In genomic region chr4:120922390-120923200, GRCh38 we compare ENCODE assay signal across 1 cellular context.
A peak's percentile ranks its signal among the peaks of the same experiment; 100 is the strongest.
TF ChIP-seq lines count a peak whose summit lies in the region.

Gene PRDM5, minus strand, starts transcription at chr4:120922726. Its CDS starts 118 bp downstream, at chr4:120922608.

TF ChIP-seq in H1, 55 proteins besides CTCF, POLR2A, EP300 and RAD21:
- no peak for TF ChIP-seq GABPA (IDR thresholded peaks at IDR 0.05; ENCODE audit: borderline replicate concordance, insufficient read depth, low read length)
- TF ChIP-seq SP1 (IDR thresholded peaks at IDR 0.05; ENCODE audit: low read depth, low read length): no peak
- no peak for TF ChIP-seq FOSL1 (IDR thresholded peaks at IDR 0.05; ENCODE audit: insufficient read depth, low read depth, low read length)
- TF ChIP-seq TCF12 (IDR thresholded peaks at IDR 0.05; ENCODE audit: low read depth, low read length): no peak
- peak; percentile 64; the same call in 1 of the 2 replicates for TF ChIP-seq MAX (IDR thresholded peaks at IDR 0.05)
- no peak for TF ChIP-seq RNF2 (IDR thresholded peaks at IDR 0.05; ENCODE audit: borderline replicate concordance, low read depth, low read length, missing control alignments, poor library complexity, severe bottlenecking)
- no peak for TF ChIP-seq SP2 (IDR thresholded peaks at IDR 0.05; ENCODE audit: low read length)
- no peak; the same call in 1 of the 2 replicates for TF ChIP-seq CHD2 (IDR thresholded peaks at IDR 0.05; ENCODE audit: low read length)
- TF ChIP-seq CHD1 (IDR thresholded peaks at IDR 0.05; ENCODE audit: low read depth, low read length): no peak
- no peak for TF ChIP-seq SAP30 (IDR thresholded peaks at IDR 0.05; ENCODE audit: insufficient read depth, insufficient replicate concordance, low read length)
- no peak for TF ChIP-seq SIX5 (IDR thresholded peaks at IDR 0.05; ENCODE audit: low read depth, low read length)
- no peak for TF ChIP-seq SUZ12 (IDR thresholded peaks at IDR 0.05; ENCODE audit: low read length)
- no peak for TF ChIP-seq RFX5 (IDR thresholded peaks at IDR 0.05; ENCODE audit: borderline replicate concordance, low read depth, low read length)
- TF ChIP-seq RXRA (IDR thresholded peaks at IDR 0.05; ENCODE audit: insufficient read depth, low read depth, low read length): no peak
- TF ChIP-seq BACH1 (IDR thresholded peaks at IDR 0.05; ENCODE audit: low read length): no peak
- no peak for TF ChIP-seq CTBP2 (IDR thresholded peaks at IDR 0.05; ENCODE audit: borderline replicate concordance, insufficient read depth, insufficient read length, low read length)
- peak; percentile 15; the same call in 1 of the 2 replicates for TF ChIP-seq POLR2AphosphoS5 (IDR thresholded peaks at IDR 0.05; ENCODE audit: low read depth, low read length)
- TF ChIP-seq SIRT6 (IDR thresholded peaks at IDR 0.05; ENCODE audit: low read length): no peak
- TF ChIP-seq TEAD4 (IDR thresholded peaks at IDR 0.05; ENCODE audit: low read depth, low read length): no peak
- TF ChIP-seq SRF (IDR thresholded peaks at IDR 0.05; ENCODE audit: low read depth, low read length): no peak
- TF ChIP-seq TAF7 (optimal IDR thresholded peaks at IDR 0.05; ENCODE audit: borderline replicate concordance, low read depth, low read length): no peak
- TF ChIP-seq JUN (IDR thresholded peaks at IDR 0.05; ENCODE audit: low read depth, low read length): no peak
- peak; percentile 55 for TF ChIP-seq CHD7 (IDR thresholded peaks at IDR 0.05; ENCODE audit: insufficient replicate concordance, low read length)
- peak; percentile 78; the same call in 1 of the 2 replicates for TF ChIP-seq TBP (IDR thresholded peaks at IDR 0.05; ENCODE audit: low read depth, low read length)
- TF ChIP-seq POU5F1 (IDR thresholded peaks at IDR 0.05; ENCODE audit: low read depth, low read length): no peak
- TF ChIP-seq ATF3 (IDR thresholded peaks at IDR 0.05; ENCODE audit: insufficient read depth, low read depth, low read length): no peak
- 0 out of 2 replicates have a peak, but pooled peaks have one; percentile 32 for TF ChIP-seq JUND (IDR thresholded peaks at IDR 0.05; ENCODE audit: low read length)
- no peak for TF ChIP-seq CBX8 (IDR thresholded peaks at IDR 0.05; ENCODE audit: borderline replicate concordance, low read depth, low read length)
- TF ChIP-seq GTF2F1 (IDR thresholded peaks at IDR 0.05; ENCODE audit: borderline replicate concordance, low read depth, low read length): no peak
- peak; percentile 98; the same call in 1 of the 2 replicates for TF ChIP-seq RBBP5 (IDR thresholded peaks at IDR 0.05; ENCODE audit: borderline replicate concordance, low read depth, low read length)
- peak; percentile 87; the same call in 1 of the 2 replicates for TF ChIP-seq EGR1 (IDR thresholded peaks at IDR 0.05; ENCODE audit: borderline replicate concordance, low read depth, low read length)
- peak; percentile 88 for TF ChIP-seq E2F6 (IDR thresholded peaks at IDR 0.05)
- TF ChIP-seq SIN3A (conservative IDR thresholded peaks at IDR 0.05 in 1 of 2, IDR thresholded peaks at IDR 0.05 in 1 of 2; ENCODE audit: low read depth in 1 of 2, low read length in 2 of 2): peak in 1 of 2 experiments; percentile 71; a peak in 2 of 4 replicates
- peak; percentile 73 for TF ChIP-seq KDM4A (IDR thresholded peaks at IDR 0.05; ENCODE audit: low read depth, low read length, severe bottlenecking)
- TF ChIP-seq KDM1A (IDR thresholded peaks at IDR 0.05; ENCODE audit: borderline replicate concordance, low read length): peak; percentile 66; the same call in 1 of the 2 replicates
- TF ChIP-seq KDM5A (IDR thresholded peaks at IDR 0.05; ENCODE audit: low read length): no peak
- TF ChIP-seq BRCA1 (IDR thresholded peaks at IDR 0.05; ENCODE audit: low read depth, low read length): no peak
- no peak for TF ChIP-seq USF2 (IDR thresholded peaks at IDR 0.05; ENCODE audit: low read length)
- peak; percentile 36 for TF ChIP-seq NANOG (IDR thresholded peaks at IDR 0.05; ENCODE audit: insufficient read depth, low read depth, low read length, poor library complexity, severe bottlenecking)
- no peak for TF ChIP-seq SP4 (IDR thresholded peaks at IDR 0.05; ENCODE audit: low read length)
- TF ChIP-seq ZNF274 (IDR thresholded peaks at IDR 0.05; ENCODE audit: borderline replicate concordance, extremely low read depth, low read length): no peak
- peak; percentile 12; the same call in 1 of the 2 replicates for TF ChIP-seq PHF8 (conservative IDR thresholded peaks at IDR 0.05; ENCODE audit: low read depth, low read length)
- no peak for TF ChIP-seq MAFK (IDR thresholded peaks at IDR 0.05; ENCODE audit: low read depth, low read length)
- no peak for TF ChIP-seq YY1 (IDR thresholded peaks at IDR 0.05; ENCODE audit: low read depth, low read length)
- no peak for TF ChIP-seq BCL11A (IDR thresholded peaks at IDR 0.05; ENCODE audit: low read depth in 2 of 2, low read length in 2 of 2)
- TF ChIP-seq NRF1 (IDR thresholded peaks at IDR 0.05; ENCODE audit: low read depth, low read length): no peak
- TF ChIP-seq HDAC6 (IDR thresholded peaks at IDR 0.05; ENCODE audit: low read depth, low read length): no peak
- no peak for TF ChIP-seq EZH2 (IDR thresholded peaks at IDR 0.05; ENCODE audit: low read depth, low read length, severe bottlenecking)
- no peak for TF ChIP-seq HDAC2 (IDR thresholded peaks at IDR 0.05; ENCODE audit: borderline replicate concordance in 1 of 2, low read depth in 2 of 2, low read length in 2 of 2)
- TF ChIP-seq CEBPB (IDR thresholded peaks at IDR 0.05; ENCODE audit: low read depth, low read length): no peak
- no peak; the same call in 1 of the 2 replicates for TF ChIP-seq ATF2 (IDR thresholded peaks at IDR 0.05; ENCODE audit: low read length)
- peak; percentile 83 for TF ChIP-seq TAF1 (IDR thresholded peaks at IDR 0.05; ENCODE audit: low read depth, low read length)
- peak; percentile 63 for TF ChIP-seq ASH2L (IDR thresholded peaks at IDR 0.05; ENCODE audit: low read length)
- no peak for TF ChIP-seq CREB1 (IDR thresholded peaks at IDR 0.05)
- no peak for TF ChIP-seq CBX5 (IDR thresholded peaks at IDR 0.05; ENCODE audit: low read depth, low read length)
TF ChIP-seq in H1: peak in this region for 15.
